ENCODE assay signal across 1 cellular context in genomic region chr15:58677426-58677825, GRCh38.
TF ChIP-seq lines count a peak whose summit lies in the region.

No MANE protein-coding gene starts in this region.

TF ChIP-seq in HepG2, 621 proteins besides CTCF, POLR2A, EP300 and RAD21 (continued from another document):
- TF ChIP-seq BCL3 (CRISPR knock-in tag; IDR thresholded peaks at IDR 0.05) = no peak
- TF ChIP-seq AGO2 (optimal IDR thresholded peaks at IDR 0.05; ENCODE audit: low read depth, low read length) = no peak
- no peak for TF ChIP-seq ETS1 (CRISPR knock-in tag; IDR thresholded peaks at IDR 0.05)
- no peak for TF ChIP-seq SIN3B (IDR thresholded peaks at IDR 0.05; ENCODE audit: low read length)
- TF ChIP-seq ZBTB49 (CRISPR knock-in tag; IDR thresholded peaks at IDR 0.05; ENCODE audit: borderline replicate concordance) = no peak
- TF ChIP-seq NFKBIZ (CRISPR knock-in tag; IDR thresholded peaks at IDR 0.05) = no peak
- no peak for TF ChIP-seq ZNF329 (CRISPR knock-in tag; IDR thresholded peaks at IDR 0.05; ENCODE audit: low read depth)
- TF ChIP-seq ZNF841 (CRISPR knock-in tag; IDR thresholded peaks at IDR 0.05; ENCODE audit: borderline replicate concordance) = no peak
- no peak for TF ChIP-seq IKZF5 (CRISPR knock-in tag; IDR thresholded peaks at IDR 0.05)
- TF ChIP-seq CEBPB (IDR thresholded peaks at IDR 0.05; ENCODE audit: borderline replicate concordance, low read depth, low read length) = no peak
- TF ChIP-seq ZNF720 (CRISPR knock-in tag; IDR thresholded peaks at IDR 0.05) = no peak
TF ChIP-seq in HepG2: peak in this region for 0.
